ENCODE assay signal across 10 cellular contexts in genomic region chr12:26748412-26748740, GRCh38.
DNase-seq lines count a peak whose midpoint lies in the region; ATAC-seq, FAIRE-seq and TF ChIP-seq lines count a peak whose summit lies in the region.
"Had no signal": no experiment of that assay in that cellular context is flagged by ENCODE, and none has a peak within 500 bp of the region (broad histone marks: within the 10 kb centered on the region; RNA-seq: fewer than 3 reads in every experiment).

No MANE protein-coding gene starts in this region.

- DNase-seq in GM13977 (ENCODE audit: low spot score) (peak; percentile 14), HTR-8/SVneo (ENCODE audit: insufficient read length, low spot score) (peak; percentile 34), epithelial cell of prostate (ENCODE audit: low read depth, low spot score) (no peak), NOMO-1 treated with dmso at 0.1 percent for 144 hours (lab: John Stamatoyannopoulos, UW; ENCODE audit: unreplicated experiment) (no peak), gastrocnemius medialis (no peak), LoVo (ENCODE audit: low spot score) (no peak)
- DNase-seq: hypothalamus, NCI-H2081 treated with DMSO at 0.1 percent for 48 hours had no signal

- TF ChIP-seq POLR2A in gastrocnemius medialis (IDR thresholded peaks at IDR 0.05): no peak

- H3K4me1 ChIP-seq in gastrocnemius medialis: peaks cover 0 to 9% of the 10 kb centered on the region in 2 donors

- intact Hi-C loops in gastrocnemius medialis (cut with DNase I; ENCODE audit: low total_unique reads): no loop called here

- peak overlapping the region; percentile 59 for H3K27ac ChIP-seq in epithelial cell of prostate
- H3K27ac ChIP-seq in gastrocnemius medialis: no peak overlapping the region

- no peak for TF ChIP-seq CTCF in GM13977 (IDR thresholded peaks at IDR 0.05; ENCODE audit: extremely low read depth, insufficient read depth, missing control alignments)
- TF ChIP-seq CTCF in gastrocnemius medialis (IDR thresholded peaks at IDR 0.05 in 4 of 5, conservative IDR thresholded peaks at IDR 0.05 in 1 of 5): no peak

- in situ Hi-C loops in GM13977 (cut with MboI; ENCODE audit: low pct_unique_long_range_greater_than_20kb, low sequenced_read_pairs, unreplicated experiment) (no loop called here), gastrocnemius medialis (cut with MboI; ENCODE audit: low sequenced_read_pairs in 4 of 4) (no loop called here)

- no peak overlapping the region for H3K4me3 ChIP-seq in gastrocnemius medialis

- FAIRE-seq in HTR-8/SVneo (lab: Jason Lieb, UNC): no peak

- H3K9me3 ChIP-seq in gastrocnemius medialis: no peaks in the 10 kb centered on the region

- H3K27me3 ChIP-seq in gastrocnemius medialis: no peaks in the 10 kb centered on the region

- peak; percentile 5 for ATAC-seq in GM21360 (IDR thresholded peaks at IDR 0.05; ENCODE audit: unreplicated experiment)
- no peak for ATAC-seq in GM18861 (IDR thresholded peaks at IDR 0.05; ENCODE audit: unreplicated experiment)
- ATAC-seq in gastrocnemius medialis: no peak

- H3K36me3 ChIP-seq in gastrocnemius medialis: no peaks in the 10 kb centered on the region

Comparison
In these comparisons a context has a peak if more than half of its experiments do, and no peak if none do; other contexts are left out.
1. DNase-seq: peak in GM13977 (single experiment) and HTR-8/SVneo (single experiment); none in epithelial cell of prostate (single experiment), NOMO-1 treated with dmso at 0.1 percent for 144 hours (single experiment), gastrocnemius medialis (0 of 2) and LoVo (single experiment).